Comparison of ENCODE assay signal across 10 cellular contexts in genomic region chr1:14968251-14968812, GRCh38.
DNase-seq lines count a peak whose midpoint lies in the region; ATAC-seq, FAIRE-seq and TF ChIP-seq lines count a peak whose summit lies in the region.
"Had no signal": no experiment of that assay in that cellular context is flagged by ENCODE, and none has a peak within 500 bp of the region (broad histone marks: within the 10 kb centered on the region; RNA-seq: fewer than 3 reads in every experiment).

No MANE protein-coding gene starts in this region.

- H3K27ac ChIP-seq in heart right ventricle: peak overlapping the region in 5 of 10 donors; percentile 31 to 71 (median 57)

- intact Hi-C loops in heart right ventricle (cut with DNase I): no loop called here

- H3K4me1 ChIP-seq in heart right ventricle: peaks cover 3 to 37% (median 19%) of the 10 kb centered on the region in 9 donors

- no peak for FAIRE-seq in GM12892 (lab: Jason Lieb, UNC)
- FAIRE-seq: GM12878, K562 had no signal

- no peaks in the 10 kb centered on the region for H3K27me3 ChIP-seq in heart right ventricle

- 60 to 66% methylated on average over 14 of the region's 14 CpGs for WGBS in heart right ventricle, 2 donors

- H3K9me3 ChIP-seq in heart right ventricle: peaks cover 0 to 7% (median 0%) of the 10 kb centered on the region in 11 donors

- H3K4me3 ChIP-seq in heart right ventricle: no peak overlapping the region
- H3K4me3 ChIP-seq: GM12878, K562 had no signal

- no peak for TF ChIP-seq POLR2A in GM12892 (IDR thresholded peaks at IDR 0.05; ENCODE audit: low read depth, low read length)

- DNase-seq in GM04503 (ENCODE audit: low read depth): peak; percentile 92
- DNase-seq in anterior cingulate cortex (lab: John Stamatoyannopoulos, UW): peak in 38 of 58 donors; percentile 9 to 84 (median 48)
- peak; percentile 30 to 50 for DNase-seq in heart right ventricle
- peak; percentile 75 for DNase-seq in retina
- DNase-seq in activated CD4-positive, alpha-beta T cell treated with anti-CD3 and anti-CD28 coated beads for 4 hours: no peak
- DNase-seq in GM12892 (ENCODE audit: insufficient read length): no peak
- DNase-seq in stimulated activated CD8-positive, alpha-beta memory T cell treated with anti-CD3 and anti-CD28 coated beads, Interleukin-4, amount 100 ng/mL, for 48 hours: no peak
- no peak for DNase-seq in T-helper 9 cell

- no peak for TF ChIP-seq CTCF in heart right ventricle (IDR thresholded peaks at IDR 0.05)

- ATAC-seq in heart right ventricle: peak; percentile 81 to 91 (median 84)
- ATAC-seq: GM12878, K562 had no signal

- no peaks in the 10 kb centered on the region for H3K36me3 ChIP-seq in heart right ventricle

Comparison
In these comparisons a context has a peak if more than half of its experiments do, and no peak if none do; other contexts are left out.
1. DNase-seq: peak in GM04503 (single experiment), anterior cingulate cortex (38 of 58), heart right ventricle (2 of 2) and retina (single experiment); none in activated CD4-positive, alpha-beta T cell treated with anti-CD3 and anti-CD28 coated beads for 4 hours (0 of 2), GM12892 (single experiment), stimulated activated CD8-positive, alpha-beta memory T cell treated with anti-CD3 and anti-CD28 coated beads, Interleukin-4, amount 100 ng/mL, for 48 hours (single experiment) and T-helper 9 cell (single experiment).